ENCODE assay signal across 9 cellular contexts in genomic region chr1:153509729-153510354, GRCh38. TPM values are rescaled to one million over a fixed set of nuclear protein-coding genes. Genes with fewer than 3 reads are reported as not detected.
DNase-seq lines count a peak whose midpoint lies in the region; ATAC-seq, FAIRE-seq and TF ChIP-seq lines count a peak whose summit lies in the region.
"Had no signal": no experiment of that assay in that cellular context is flagged by ENCODE, and none has a peak within 500 bp of the region (broad histone marks: within the 10 kb centered on the region; RNA-seq: fewer than 3 reads in every experiment).

No MANE protein-coding gene starts in this region.

- TF ChIP-seq CTCF in OCI-LY3 (IDR thresholded peaks at IDR 0.05; ENCODE audit: low read depth, low read length) (peak; percentile 94), fibroblast of pulmonary artery (IDR thresholded peaks at IDR 0.05; ENCODE audit: low read length, missing control alignments) (peak; percentile 62)

- no peaks in the 10 kb centered on the region for H4K20me1 ChIP-seq in OCI-LY3 (ENCODE audit: insufficient read depth, low read length)

- H3K9ac ChIP-seq in OCI-LY3 (ENCODE audit: low read length) = no peak overlapping the region

- H3K79me2 ChIP-seq in OCI-LY3 (ENCODE audit: low read length) = no peaks in the 10 kb centered on the region

- H3K27ac ChIP-seq in OCI-LY3 (ENCODE audit: low read length) = no peak overlapping the region

- no peak overlapping the region for H3K4me3 ChIP-seq in OCI-LY3 (ENCODE audit: low read length)
- no peak overlapping the region for H3K4me3 ChIP-seq in fibroblast of pulmonary artery (replicated peaks; ENCODE audit: low read depth, low read length)

- H3K4me2 ChIP-seq in OCI-LY3 (ENCODE audit: low read length) = no peak overlapping the region

- no peak for ATAC-seq in GM18868 (IDR thresholded peaks at IDR 0.05; ENCODE audit: unreplicated experiment)

- DNase-seq in A172 (ENCODE audit: low spot score) = peak; percentile 66
- DNase-seq in GM12892 (ENCODE audit: insufficient read length) = peak; percentile 51
- peak; percentile 86 for DNase-seq in activated CD8-positive, alpha-beta memory T cell treated with anti-CD3 and anti-CD28 coated beads, Interleukin-2, amount 50 U/mL, for 48 hours
- no peak for DNase-seq in fibroblast of pulmonary artery (ENCODE audit: low read depth)
- peak; percentile 51 to 60 (median 58) for DNase-seq in stimulated activated CD4-positive, alpha-beta T cell treated with anti-CD3 and anti-CD28 coated beads, Interleukin-1b, Interleukin-23, amount 100 ng/mL, for 24 hours (ENCODE audit: low read depth in 4 of 4, low spot score in 1 of 4)
- DNase-seq in pons (ENCODE audit: low spot score) = no peak

- H2AFZ ChIP-seq in OCI-LY3 (ENCODE audit: low read depth, low read length) = no peak overlapping the region

- FAIRE-seq in GM12892 (lab: Jason Lieb, UNC) = no peak
- FAIRE-seq: islet of Langerhans had no signal

- H3K4me1 ChIP-seq in OCI-LY3 (ENCODE audit: low read length) = peaks cover 11% of the 10 kb centered on the region

- no peaks in the 10 kb centered on the region for H3K9me3 ChIP-seq in OCI-LY3 (ENCODE audit: insufficient read depth, low read length)

- no peaks in the 10 kb centered on the region for H3K27me3 ChIP-seq in OCI-LY3 (ENCODE audit: low read depth, low read length)

- no peak for TF ChIP-seq POLR2A in GM12892 (IDR thresholded peaks at IDR 0.05; ENCODE audit: low read depth, low read length)

- no peaks in the 10 kb centered on the region for H3K36me3 ChIP-seq in OCI-LY3 (replicated peaks; ENCODE audit: low read depth, low read length)

RNA-seq across cellular contexts. Expression of gene S100A6, which starts 25.9 kb away (rescaled TPM):
- 1,463 and 1,751 TPM in 2 replicates for total RNA-seq in A172 (2014; rRNA removed; shearing (Covaris generic))
- 24.7 TPM for polyA plus RNA-seq in GM12892 (2012; ENCODE audit: missing spikeins)

RNA-seq across cellular contexts. Expression of gene S100A5, which starts 30.9 kb away (rescaled TPM):
- total RNA-seq in A172 (2014; rRNA removed; shearing (Covaris generic)) = 1.1 and 6.1 TPM in 2 replicates
- polyA plus RNA-seq in GM12892 (2012; ENCODE audit: missing spikeins) = not detected

RNA-seq across cellular contexts. Expression of gene S100A4, which starts 35.8 kb away (rescaled TPM):
- 3,194 and 3,572 TPM in 2 replicates for total RNA-seq in A172 (2014; rRNA removed; shearing (Covaris generic))
- 53.5 TPM for polyA plus RNA-seq in GM12892 (2012; ENCODE audit: missing spikeins)

RNA-seq across cellular contexts. Expression of gene S100A3, which starts 39.2 kb away (rescaled TPM):
- total RNA-seq in A172 (2014; rRNA removed; shearing (Covaris generic)) = 90.9 and 103 TPM in 2 replicates
- polyA plus RNA-seq in GM12892 (2012; ENCODE audit: missing spikeins) = not detected

RNA-seq across cellular contexts. Expression of gene S100A7, which starts 49.4 kb away (rescaled TPM):
- not detected in 2 replicates for total RNA-seq in A172 (2014; rRNA removed; shearing (Covaris generic))
- polyA plus RNA-seq in GM12892 (2012; ENCODE audit: missing spikeins) = not detected

Comparison
In these comparisons a context has a peak if more than half of its experiments do, and no peak if none do; other contexts are left out.
1. DNase-seq: peak in A172 (single experiment), GM12892 (single experiment), activated CD8-positive, alpha-beta memory T cell treated with anti-CD3 and anti-CD28 coated beads, Interleukin-2, amount 50 U/mL, for 48 hours (single experiment) and stimulated activated CD4-positive, alpha-beta T cell treated with anti-CD3 and anti-CD28 coated beads, Interleukin-1b, Interleukin-23, amount 100 ng/mL, for 24 hours (4 of 4); none in fibroblast of pulmonary artery (single experiment) and pons (single experiment).